8 cellular contexts compared by ENCODE assay signal in the genomic region with DNA sequence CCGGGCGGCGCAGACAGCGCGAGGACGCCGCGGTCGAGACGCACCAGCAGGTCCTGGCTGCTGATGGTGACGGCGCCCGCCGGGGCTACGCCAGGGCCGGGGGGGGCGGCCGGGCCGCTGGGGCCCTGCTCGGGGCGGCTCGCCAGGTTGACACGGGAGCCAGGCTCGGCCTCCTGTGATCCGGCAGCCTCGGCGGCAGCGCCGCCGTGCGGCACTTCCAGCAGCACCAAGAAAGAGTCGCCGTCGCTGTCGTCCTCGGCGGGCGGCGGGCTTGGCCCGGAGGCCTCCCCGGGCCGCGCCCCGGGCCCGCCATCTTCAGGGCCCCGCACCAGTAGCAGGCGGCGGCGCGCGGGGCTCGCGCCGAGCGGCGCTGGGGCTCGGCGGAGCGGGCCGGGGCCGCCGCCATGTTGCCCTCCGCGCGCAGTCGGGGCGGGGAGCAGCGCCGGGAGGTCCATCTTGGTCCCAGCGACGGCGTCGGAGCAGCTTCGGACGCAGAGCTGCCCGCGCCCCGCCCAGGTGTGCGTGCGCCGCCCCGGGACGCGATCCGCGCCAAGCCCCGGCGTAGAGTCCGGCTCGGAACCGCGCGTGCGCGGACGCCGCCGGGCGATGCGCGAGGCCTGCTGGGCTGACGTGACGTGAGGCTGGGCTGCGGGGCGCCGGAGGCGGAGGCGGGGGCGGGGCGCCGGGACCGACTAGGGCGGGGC. TPM values are rescaled to one million over a fixed set of nuclear protein-coding genes. Genes with fewer than 3 reads are reported as not detected.
DNase-seq lines count a peak whose midpoint lies in the region; ATAC-seq and TF ChIP-seq lines count a peak whose summit lies in the region.

A gene with protein sequence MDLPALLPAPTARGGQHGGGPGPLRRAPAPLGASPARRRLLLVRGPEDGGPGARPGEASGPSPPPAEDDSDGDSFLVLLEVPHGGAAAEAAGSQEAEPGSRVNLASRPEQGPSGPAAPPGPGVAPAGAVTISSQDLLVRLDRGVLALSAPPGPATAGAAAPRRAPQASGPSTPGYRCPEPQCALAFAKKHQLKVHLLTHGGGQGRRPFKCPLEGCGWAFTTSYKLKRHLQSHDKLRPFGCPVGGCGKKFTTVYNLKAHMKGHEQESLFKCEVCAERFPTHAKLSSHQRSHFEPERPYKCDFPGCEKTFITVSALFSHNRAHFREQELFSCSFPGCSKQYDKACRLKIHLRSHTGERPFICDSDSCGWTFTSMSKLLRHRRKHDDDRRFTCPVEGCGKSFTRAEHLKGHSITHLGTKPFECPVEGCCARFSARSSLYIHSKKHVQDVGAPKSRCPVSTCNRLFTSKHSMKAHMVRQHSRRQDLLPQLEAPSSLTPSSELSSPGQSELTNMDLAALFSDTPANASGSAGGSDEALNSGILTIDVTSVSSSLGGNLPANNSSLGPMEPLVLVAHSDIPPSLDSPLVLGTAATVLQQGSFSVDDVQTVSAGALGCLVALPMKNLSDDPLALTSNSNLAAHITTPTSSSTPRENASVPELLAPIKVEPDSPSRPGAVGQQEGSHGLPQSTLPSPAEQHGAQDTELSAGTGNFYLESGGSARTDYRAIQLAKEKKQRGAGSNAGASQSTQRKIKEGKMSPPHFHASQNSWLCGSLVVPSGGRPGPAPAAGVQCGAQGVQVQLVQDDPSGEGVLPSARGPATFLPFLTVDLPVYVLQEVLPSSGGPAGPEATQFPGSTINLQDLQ (minus strand): TSS at position 481 of the 704 bp plus-strand sequence. CDS start 26 bp downstream, at position 455.

- intact Hi-C loops in left lung (cut with DNase I) = no loop called here

- peaks cover 32 to 48% of the 10 kb centered on the region in 2 donors for H3K4me1 ChIP-seq in left lung

- H3K27ac ChIP-seq in C4-2B = peak within 1 kb of the TSS; percentile 89
- peak within 1 kb of the TSS; percentile 83 to 95 for H3K27ac ChIP-seq in left lung

- peak within 1 kb of the TSS; percentile 65 for H3K4me3 ChIP-seq in left lung

- H3K9me3 ChIP-seq in left lung = no peaks in the 10 kb centered on the region

- no peaks in the 10 kb centered on the region for H3K27me3 ChIP-seq in left lung

- ATAC-seq in GM19328 (IDR thresholded peaks at IDR 0.05; ENCODE audit: unreplicated experiment) (peak; percentile 76), HG03469 (IDR thresholded peaks at IDR 0.05; ENCODE audit: unreplicated experiment) (peak; percentile 52), left lung (peak; percentile 75)

- TF ChIP-seq CTCF in C4-2B (conservative IDR thresholded peaks at IDR 0.05) = peak; percentile 87
- TF ChIP-seq CTCF in left lung (IDR thresholded peaks at IDR 0.05) = peak in 1 of 2 donors; percentile 15

- H3K36me3 ChIP-seq in left lung = peaks cover 0 to 11% of the 10 kb centered on the region in 2 donors

- DNase-seq in NCI-H69 (lab: John Stamatoyannopoulos, UW) (peak; percentile 91), cortex of kidney (lab: John Stamatoyannopoulos, UW) (peak; percentile 91), left lung (peak; percentile 96 to 99)
- DNase-seq in activated CD4-positive, alpha-beta T cell treated with anti-CD3 and anti-CD28 coated beads, Interleukin-2, amount 50 U/mL, for 1 hour = peak; percentile 90
- DNase-seq in stimulated activated CD4-positive, alpha-beta T cell treated with anti-CD3 and anti-CD28 coated beads, Interleukin-2, amount 100 ng/mL, for 4 hours (ENCODE audit: low read depth) = peak; percentile 90

RNA-seq across cellular contexts. Expression of the gene that starts here (rescaled TPM):
- 10 to 100 TPM; 30.1 to 36.2 TPM for total RNA-seq in left lung

Comparison
In these comparisons a context has a peak if more than half of its experiments do, and no peak if none do; other contexts are left out.
1. Peak in every context shown above with its lines: DNase-seq, ATAC-seq, H3K4me3 ChIP-seq and H3K27ac ChIP-seq.